ENCODE assay signal across 1 cellular context in the genomic region with DNA sequence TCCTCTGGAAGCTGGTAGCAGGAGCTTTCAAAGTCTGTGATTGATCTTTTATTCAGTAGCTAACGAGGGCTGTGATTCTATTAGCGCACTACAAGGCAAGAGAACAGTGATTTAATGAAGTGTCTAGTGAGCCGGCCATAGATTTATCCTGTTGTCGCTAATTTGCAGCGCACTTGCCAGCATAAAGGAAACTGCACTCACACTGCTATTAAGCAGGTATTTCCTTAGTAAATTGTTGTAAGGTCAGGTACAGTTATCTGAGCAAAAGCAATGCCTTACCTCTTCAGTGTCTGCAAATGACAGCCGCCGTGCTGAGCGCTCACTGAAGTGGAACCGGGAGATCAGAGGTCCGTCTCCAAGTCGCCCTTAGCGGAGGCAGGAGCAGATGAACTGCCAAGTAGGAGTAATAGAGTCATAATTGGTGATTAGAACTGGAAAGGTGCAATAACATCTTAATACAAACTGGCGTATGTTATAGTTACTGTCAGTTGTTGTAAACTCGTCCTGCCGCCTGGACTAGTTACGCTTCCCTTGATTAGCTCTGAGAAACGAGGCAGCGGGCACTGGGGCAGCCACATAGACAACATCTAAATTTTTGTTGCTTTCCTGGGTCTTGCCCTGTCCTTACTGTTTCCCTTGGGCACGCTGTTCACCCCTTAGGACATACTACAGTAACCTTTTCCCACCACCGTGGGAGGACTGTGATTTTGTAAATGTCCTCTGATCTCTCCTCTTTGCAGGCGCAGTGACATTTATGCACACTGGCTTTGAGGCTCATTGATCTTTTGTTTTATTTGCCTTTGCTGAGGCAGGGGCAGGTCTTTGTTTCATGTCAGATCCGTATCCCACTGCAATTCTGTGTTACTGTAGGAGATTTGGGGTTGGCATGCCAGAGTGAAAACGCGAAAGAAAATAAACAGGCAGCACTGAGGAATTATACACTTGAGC.
TF ChIP-seq lines count a peak whose summit lies in the region.

No MANE protein-coding gene starts in this region.

TF ChIP-seq in HepG2, 621 proteins besides CTCF, POLR2A, EP300 and RAD21 (continued from another document and continues in another):
- TF ChIP-seq, protein P1, sequence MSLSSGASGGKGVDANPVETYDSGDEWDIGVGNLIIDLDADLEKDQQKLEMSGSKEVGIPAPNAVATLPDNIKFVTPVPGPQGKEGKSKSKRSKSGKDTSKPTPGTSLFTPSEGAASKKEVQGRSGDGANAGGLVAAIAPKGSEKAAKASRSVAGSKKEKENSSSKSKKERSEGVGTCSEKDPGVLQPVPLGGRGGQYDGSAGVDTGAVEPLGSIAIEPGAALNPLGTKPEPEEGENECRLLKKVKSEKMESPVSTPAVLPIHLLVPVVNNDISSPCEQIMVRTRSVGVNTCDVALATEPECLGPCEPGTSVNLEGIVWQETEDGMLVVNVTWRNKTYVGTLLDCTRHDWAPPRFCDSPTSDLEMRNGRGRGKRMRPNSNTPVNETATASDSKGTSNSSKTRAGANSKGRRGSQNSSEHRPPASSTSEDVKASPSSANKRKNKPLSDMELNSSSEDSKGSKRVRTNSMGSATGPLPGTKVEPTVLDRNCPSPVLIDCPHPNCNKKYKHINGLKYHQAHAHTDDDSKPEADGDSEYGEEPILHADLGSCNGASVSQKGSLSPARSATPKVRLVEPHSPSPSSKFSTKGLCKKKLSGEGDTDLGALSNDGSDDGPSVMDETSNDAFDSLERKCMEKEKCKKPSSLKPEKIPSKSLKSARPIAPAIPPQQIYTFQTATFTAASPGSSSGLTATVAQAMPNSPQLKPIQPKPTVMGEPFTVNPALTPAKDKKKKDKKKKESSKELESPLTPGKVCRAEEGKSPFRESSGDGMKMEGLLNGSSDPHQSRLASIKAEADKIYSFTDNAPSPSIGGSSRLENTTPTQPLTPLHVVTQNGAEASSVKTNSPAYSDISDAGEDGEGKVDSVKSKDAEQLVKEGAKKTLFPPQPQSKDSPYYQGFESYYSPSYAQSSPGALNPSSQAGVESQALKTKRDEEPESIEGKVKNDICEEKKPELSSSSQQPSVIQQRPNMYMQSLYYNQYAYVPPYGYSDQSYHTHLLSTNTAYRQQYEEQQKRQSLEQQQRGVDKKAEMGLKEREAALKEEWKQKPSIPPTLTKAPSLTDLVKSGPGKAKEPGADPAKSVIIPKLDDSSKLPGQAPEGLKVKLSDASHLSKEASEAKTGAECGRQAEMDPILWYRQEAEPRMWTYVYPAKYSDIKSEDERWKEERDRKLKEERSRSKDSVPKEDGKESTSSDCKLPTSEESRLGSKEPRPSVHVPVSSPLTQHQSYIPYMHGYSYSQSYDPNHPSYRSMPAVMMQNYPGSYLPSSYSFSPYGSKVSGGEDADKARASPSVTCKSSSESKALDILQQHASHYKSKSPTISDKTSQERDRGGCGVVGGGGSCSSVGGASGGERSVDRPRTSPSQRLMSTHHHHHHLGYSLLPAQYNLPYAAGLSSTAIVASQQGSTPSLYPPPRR (CRISPR knock-in tag; IDR thresholded peaks at IDR 0.05; ENCODE audit: borderline replicate concordance) = peak; percentile 28; the same call in 1 of the 2 replicates
- no peak for TF ChIP-seq ZFAT (CRISPR knock-in tag; conservative IDR thresholded peaks at IDR 0.05)
- TF ChIP-seq, protein P2, sequence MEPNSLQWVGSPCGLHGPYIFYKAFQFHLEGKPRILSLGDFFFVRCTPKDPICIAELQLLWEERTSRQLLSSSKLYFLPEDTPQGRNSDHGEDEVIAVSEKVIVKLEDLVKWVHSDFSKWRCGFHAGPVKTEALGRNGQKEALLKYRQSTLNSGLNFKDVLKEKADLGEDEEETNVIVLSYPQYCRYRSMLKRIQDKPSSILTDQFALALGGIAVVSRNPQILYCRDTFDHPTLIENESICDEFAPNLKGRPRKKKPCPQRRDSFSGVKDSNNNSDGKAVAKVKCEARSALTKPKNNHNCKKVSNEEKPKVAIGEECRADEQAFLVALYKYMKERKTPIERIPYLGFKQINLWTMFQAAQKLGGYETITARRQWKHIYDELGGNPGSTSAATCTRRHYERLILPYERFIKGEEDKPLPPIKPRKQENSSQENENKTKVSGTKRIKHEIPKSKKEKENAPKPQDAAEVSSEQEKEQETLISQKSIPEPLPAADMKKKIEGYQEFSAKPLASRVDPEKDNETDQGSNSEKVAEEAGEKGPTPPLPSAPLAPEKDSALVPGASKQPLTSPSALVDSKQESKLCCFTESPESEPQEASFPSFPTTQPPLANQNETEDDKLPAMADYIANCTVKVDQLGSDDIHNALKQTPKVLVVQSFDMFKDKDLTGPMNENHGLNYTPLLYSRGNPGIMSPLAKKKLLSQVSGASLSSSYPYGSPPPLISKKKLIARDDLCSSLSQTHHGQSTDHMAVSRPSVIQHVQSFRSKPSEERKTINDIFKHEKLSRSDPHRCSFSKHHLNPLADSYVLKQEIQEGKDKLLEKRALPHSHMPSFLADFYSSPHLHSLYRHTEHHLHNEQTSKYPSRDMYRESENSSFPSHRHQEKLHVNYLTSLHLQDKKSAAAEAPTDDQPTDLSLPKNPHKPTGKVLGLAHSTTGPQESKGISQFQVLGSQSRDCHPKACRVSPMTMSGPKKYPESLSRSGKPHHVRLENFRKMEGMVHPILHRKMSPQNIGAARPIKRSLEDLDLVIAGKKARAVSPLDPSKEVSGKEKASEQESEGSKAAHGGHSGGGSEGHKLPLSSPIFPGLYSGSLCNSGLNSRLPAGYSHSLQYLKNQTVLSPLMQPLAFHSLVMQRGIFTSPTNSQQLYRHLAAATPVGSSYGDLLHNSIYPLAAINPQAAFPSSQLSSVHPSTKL (CRISPR knock-in tag; IDR thresholded peaks at IDR 0.05) = 0 out of 2 replicates have a peak, but pooled peaks have one; percentile 33
- TF ChIP-seq ASH2L (IDR thresholded peaks at IDR 0.05; ENCODE audit: insufficient read length, low read depth, low read length) = peak; percentile 11
- no peak for TF ChIP-seq NR2C2 (CRISPR knock-in tag; IDR thresholded peaks at IDR 0.05; ENCODE audit: borderline replicate concordance)
- peak; percentile 56; the same call in 1 of the 2 replicates for TF ChIP-seq PITX1 (CRISPR knock-in tag; IDR thresholded peaks at IDR 0.05)
- TF ChIP-seq, protein P3, sequence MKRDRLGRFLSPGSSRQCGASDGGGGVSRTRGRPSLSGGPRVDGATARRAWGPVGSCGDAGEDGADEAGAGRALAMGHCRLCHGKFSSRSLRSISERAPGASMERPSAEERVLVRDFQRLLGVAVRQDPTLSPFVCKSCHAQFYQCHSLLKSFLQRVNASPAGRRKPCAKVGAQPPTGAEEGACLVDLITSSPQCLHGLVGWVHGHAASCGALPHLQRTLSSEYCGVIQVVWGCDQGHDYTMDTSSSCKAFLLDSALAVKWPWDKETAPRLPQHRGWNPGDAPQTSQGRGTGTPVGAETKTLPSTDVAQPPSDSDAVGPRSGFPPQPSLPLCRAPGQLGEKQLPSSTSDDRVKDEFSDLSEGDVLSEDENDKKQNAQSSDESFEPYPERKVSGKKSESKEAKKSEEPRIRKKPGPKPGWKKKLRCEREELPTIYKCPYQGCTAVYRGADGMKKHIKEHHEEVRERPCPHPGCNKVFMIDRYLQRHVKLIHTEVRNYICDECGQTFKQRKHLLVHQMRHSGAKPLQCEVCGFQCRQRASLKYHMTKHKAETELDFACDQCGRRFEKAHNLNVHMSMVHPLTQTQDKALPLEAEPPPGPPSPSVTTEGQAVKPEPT (CRISPR knock-in tag; IDR thresholded peaks at IDR 0.05; ENCODE audit: low read depth) = no peak
- TF ChIP-seq ZBTB38 (CRISPR knock-in tag; IDR thresholded peaks at IDR 0.05) = peak; percentile 66; the same call in 1 of the 2 replicates
- TF ChIP-seq SMYD3 (CRISPR knock-in tag; IDR thresholded peaks at IDR 0.05) = 0 out of 2 replicates have a peak, but pooled peaks have one; percentile 28
- TF ChIP-seq ZFP41 (CRISPR knock-in tag; IDR thresholded peaks at IDR 0.05; ENCODE audit: borderline replicate concordance) = no peak
- no peak for TF ChIP-seq ZNF614 (CRISPR knock-in tag; IDR thresholded peaks at IDR 0.05; ENCODE audit: borderline replicate concordance)
- TF ChIP-seq RXRB (CRISPR knock-in tag; IDR thresholded peaks at IDR 0.05; ENCODE audit: borderline replicate concordance) = peak; percentile 44; the same call in 1 of the 2 replicates
- no peak for TF ChIP-seq HNRNPH1 (optimal IDR thresholded peaks at IDR 0.05; ENCODE audit: low read depth, low read length)
- no peak for TF ChIP-seq CEBPB (IDR thresholded peaks at IDR 0.05; ENCODE audit: borderline replicate concordance, low read depth, low read length)
- TF ChIP-seq, protein P4, sequence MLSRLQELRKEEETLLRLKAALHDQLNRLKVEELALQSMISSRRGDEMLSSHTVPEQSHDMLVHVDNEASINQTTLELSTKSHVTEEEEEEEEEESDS (CRISPR knock-in tag; IDR thresholded peaks at IDR 0.05; ENCODE audit: borderline replicate concordance) = no peak
- no peak for TF ChIP-seq ZNF747 (CRISPR knock-in tag; IDR thresholded peaks at IDR 0.05; ENCODE audit: borderline replicate concordance)
- TF ChIP-seq TBX2 (CRISPR knock-in tag; IDR thresholded peaks at IDR 0.05; ENCODE audit: borderline replicate concordance) = 0 out of 2 replicates have a peak, but pooled peaks have one; percentile 33
- peak; percentile 61; the same call in 1 of the 2 replicates for TF ChIP-seq FOXO1 (CRISPR knock-in tag; IDR thresholded peaks at IDR 0.05)
- TF ChIP-seq KLF15 (CRISPR knock-in tag; IDR thresholded peaks at IDR 0.05; ENCODE audit: borderline replicate concordance) = no peak
- TF ChIP-seq ZNF263 (CRISPR knock-in tag; IDR thresholded peaks at IDR 0.05) = peak; percentile 71
- TF ChIP-seq SNRNP70 (IDR thresholded peaks at IDR 0.05; ENCODE audit: low read depth, low read length) = no peak
- TF ChIP-seq, protein P5, sequence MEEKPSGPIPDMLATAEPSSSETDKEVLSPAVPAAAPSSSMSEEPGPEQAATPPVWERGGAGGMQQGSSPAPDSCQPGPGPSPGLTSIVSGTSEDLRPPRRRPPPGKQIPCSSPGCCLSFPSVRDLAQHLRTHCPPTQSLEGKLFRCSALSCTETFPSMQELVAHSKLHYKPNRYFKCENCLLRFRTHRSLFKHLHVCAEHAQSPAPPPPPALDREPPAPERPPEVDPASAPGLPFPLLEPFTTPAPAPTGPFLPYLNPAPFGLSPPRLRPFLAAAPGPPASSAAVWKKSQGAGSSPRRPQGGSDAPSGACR (CRISPR knock-in tag; IDR thresholded peaks at IDR 0.05) = no peak
- peak; percentile 4; the same call in 1 of the 2 replicates for TF ChIP-seq TAF1 (CRISPR knock-in tag; IDR thresholded peaks at IDR 0.05)
- TF ChIP-seq, protein P6, sequence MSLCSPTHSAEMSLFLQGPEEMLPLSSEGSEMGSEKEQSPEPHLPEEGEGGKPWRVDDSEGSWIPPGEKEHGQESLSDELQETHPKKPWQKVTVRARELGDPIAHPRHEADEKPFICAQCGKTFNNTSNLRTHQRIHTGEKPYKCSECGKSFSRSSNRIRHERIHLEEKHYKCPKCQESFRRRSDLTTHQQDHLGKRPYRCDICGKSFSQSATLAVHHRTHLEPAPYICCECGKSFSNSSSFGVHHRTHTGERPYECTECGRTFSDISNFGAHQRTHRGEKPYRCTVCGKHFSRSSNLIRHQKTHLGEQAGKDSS (CRISPR knock-in tag; IDR thresholded peaks at IDR 0.05; ENCODE audit: borderline replicate concordance, low read depth) = no peak
- 0 out of 2 replicates have a peak, but pooled peaks have one; percentile 24 for TF ChIP-seq ZNF772 (CRISPR knock-in tag; IDR thresholded peaks at IDR 0.05)
- no peak for TF ChIP-seq DR1 (CRISPR knock-in tag; IDR thresholded peaks at IDR 0.05)
- TF ChIP-seq FOXK1 (CRISPR knock-in tag; IDR thresholded peaks at IDR 0.05; ENCODE audit: borderline replicate concordance, low read depth) = 0 out of 2 replicates have a peak, but pooled peaks have one; percentile 26
- TF ChIP-seq TEAD2 (CRISPR knock-in tag; IDR thresholded peaks at IDR 0.05) = no peak
- TF ChIP-seq SOX13 (IDR thresholded peaks at IDR 0.05) = no peak
- peak in 1 of 2 experiments; percentile 80; a peak in 2 of 4 replicates for TF ChIP-seq SOX13 (CRISPR knock-in tag; conservative IDR thresholded peaks at IDR 0.05 in 1 of 2, IDR thresholded peaks at IDR 0.05 in 1 of 2)
- no peak for TF ChIP-seq MEIS1 (CRISPR knock-in tag; IDR thresholded peaks at IDR 0.05; ENCODE audit: borderline replicate concordance)
- TF ChIP-seq GFI1 (CRISPR knock-in tag; IDR thresholded peaks at IDR 0.05; ENCODE audit: borderline replicate concordance) = peak; percentile 51; the same call in 1 of the 2 replicates
- TF ChIP-seq, protein P7, sequence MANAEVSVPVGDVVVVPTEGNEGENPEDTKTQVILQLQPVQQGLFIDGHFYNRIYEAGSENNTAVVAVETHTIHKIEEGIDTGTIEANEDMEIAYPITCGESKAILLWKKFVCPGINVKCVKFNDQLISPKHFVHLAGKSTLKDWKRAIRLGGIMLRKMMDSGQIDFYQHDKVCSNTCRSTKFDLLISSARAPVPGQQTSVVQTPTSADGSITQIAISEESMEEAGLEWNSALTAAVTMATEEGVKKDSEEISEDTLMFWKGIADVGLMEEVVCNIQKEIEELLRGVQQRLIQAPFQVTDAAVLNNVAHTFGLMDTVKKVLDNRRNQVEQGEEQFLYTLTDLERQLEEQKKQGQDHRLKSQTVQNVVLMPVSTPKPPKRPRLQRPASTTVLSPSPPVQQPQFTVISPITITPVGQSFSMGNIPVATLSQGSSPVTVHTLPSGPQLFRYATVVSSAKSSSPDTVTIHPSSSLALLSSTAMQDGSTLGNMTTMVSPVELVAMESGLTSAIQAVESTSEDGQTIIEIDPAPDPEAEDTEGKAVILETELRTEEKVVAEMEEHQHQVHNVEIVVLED (CRISPR knock-in tag; IDR thresholded peaks at IDR 0.05; ENCODE audit: borderline replicate concordance) = 0 out of 2 replicates have a peak, but pooled peaks have one; percentile 28
- TF ChIP-seq PPARG (CRISPR knock-in tag; conservative IDR thresholded peaks at IDR 0.05) = peak; percentile 68; the same call in 1 of the 2 replicates
- TF ChIP-seq TMF1 (CRISPR knock-in tag; IDR thresholded peaks at IDR 0.05; ENCODE audit: low read depth) = no peak
- TF ChIP-seq, protein P8, sequence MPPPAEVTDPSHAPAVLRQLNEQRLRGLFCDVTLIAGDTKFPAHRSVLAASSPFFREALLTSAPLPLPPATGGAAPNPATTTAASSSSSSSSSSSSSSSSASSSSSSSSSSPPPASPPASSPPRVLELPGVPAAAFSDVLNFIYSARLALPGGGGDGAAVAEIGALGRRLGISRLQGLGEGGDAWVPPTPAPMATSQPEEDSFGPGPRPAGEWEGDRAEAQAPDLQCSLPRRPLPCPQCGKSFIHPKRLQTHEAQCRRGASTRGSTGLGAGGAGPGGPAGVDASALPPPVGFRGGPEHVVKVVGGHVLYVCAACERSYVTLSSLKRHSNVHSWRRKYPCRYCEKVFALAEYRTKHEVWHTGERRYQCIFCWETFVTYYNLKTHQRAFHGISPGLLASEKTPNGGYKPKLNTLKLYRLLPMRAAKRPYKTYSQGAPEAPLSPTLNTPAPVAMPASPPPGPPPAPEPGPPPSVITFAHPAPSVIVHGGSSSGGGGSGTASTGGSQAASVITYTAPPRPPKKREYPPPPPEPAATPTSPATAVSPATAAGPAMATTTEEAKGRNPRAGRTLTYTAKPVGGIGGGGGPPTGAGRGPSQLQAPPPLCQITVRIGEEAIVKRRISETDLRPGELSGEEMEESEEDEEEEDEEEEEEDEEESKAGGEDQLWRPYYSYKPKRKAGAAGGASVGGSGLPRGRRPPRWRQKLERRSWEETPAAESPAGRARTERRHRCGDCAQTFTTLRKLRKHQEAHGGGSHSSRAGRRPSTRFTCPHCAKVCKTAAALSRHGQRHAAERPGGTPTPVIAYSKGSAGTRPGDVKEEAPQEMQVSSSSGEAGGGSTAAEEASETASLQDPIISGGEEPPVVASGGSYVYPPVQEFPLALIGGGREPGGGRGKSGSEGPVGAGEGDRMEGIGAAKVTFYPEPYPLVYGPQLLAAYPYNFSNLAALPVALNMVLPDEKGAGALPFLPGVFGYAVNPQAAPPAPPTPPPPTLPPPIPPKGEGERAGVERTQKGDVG (CRISPR knock-in tag; IDR thresholded peaks at IDR 0.05; ENCODE audit: borderline replicate concordance) = peak; percentile 82; the same call in 1 of the 2 replicates
